In genomic region chr3:183968846-183969245, GRCh38 we compare ENCODE assay signal across 25 cellular contexts. TPM values are rescaled to one million over a fixed set of nuclear protein-coding genes. Genes with fewer than 3 reads are reported as not detected.
DNase-seq lines count a peak whose midpoint lies in the region; ATAC-seq, FAIRE-seq and TF ChIP-seq lines count a peak whose summit lies in the region.
"Had no signal": no experiment of that assay in that cellular context is flagged by ENCODE, and none has a peak within 500 bp of the region (broad histone marks: within the 10 kb centered on the region; RNA-seq: fewer than 3 reads in every experiment).

No MANE protein-coding gene starts in this region.

- H3K4me3 Mint-ChIP-seq in HFFc6 (no peak overlapping the region), Calu3 (ENCODE audit: low read depth, unreplicated experiment) (no peak overlapping the region)
- H3K4me3 Mint-ChIP-seq: CD4-positive, CD25-positive, alpha-beta regulatory T cell had no signal

- H2BK120ac ChIP-seq in trophoblast cell (ENCODE audit: insufficient read depth, low read length, poor library complexity), result peak overlapping the region; percentile 59

- H3K14ac ChIP-seq in trophoblast cell (ENCODE audit: low read length), result no peak overlapping the region

- H4K12ac ChIP-seq in trophoblast cell (ENCODE audit: low read depth, low read length), result no peak overlapping the region

- H3K36me3 Mint-ChIP-seq in HFFc6 (ENCODE audit: low read depth) (peaks cover 29% of the 10 kb centered on the region), Calu3 (ENCODE audit: insufficient read depth, unreplicated experiment) (no peaks in the 10 kb centered on the region)

- no peak overlapping the region for H3K23ac ChIP-seq in trophoblast cell (ENCODE audit: low read length)

- peak overlapping the region; percentile 63 for H4K91ac ChIP-seq in trophoblast cell (ENCODE audit: low read depth, low read length)

- peak overlapping the region; percentile 48 for H3K27ac Mint-ChIP-seq in HFFc6
- H3K27ac Mint-ChIP-seq in Calu3 (ENCODE audit: unreplicated experiment), result no peak overlapping the region

- H2BK5ac ChIP-seq in trophoblast cell (ENCODE audit: low read depth, low read length, poor library complexity), result peak overlapping the region; percentile 48

- BruUV-seq in Calu3 (replicated peaks; lab: Mats Ljungman, UMichigan), result no TSS peak

- CTCF ChIA-PET in Calu3 (lab: Charles Lee), result no interaction called here

- peaks cover 16 to 28% of the 10 kb centered on the region in 2 experiments for H3K4me1 ChIP-seq in trophoblast cell (ENCODE audit: control insufficient read depth in 1 of 2, insufficient read depth in 2 of 2, low read length in 2 of 2)
- H3K4me1 ChIP-seq: BE2C, SJCRH30 had no signal

- H3K9me3 Mint-ChIP-seq in HFFc6 (no peaks in the 10 kb centered on the region), Calu3 (ENCODE audit: low read depth, unreplicated experiment) (no peaks in the 10 kb centered on the region)

- H3K4me1 Mint-ChIP-seq in HFFc6 (ENCODE audit: low read depth) (peaks cover 21% of the 10 kb centered on the region), Calu3 (ENCODE audit: low read depth, unreplicated experiment) (no peaks in the 10 kb centered on the region)
- H3K4me1 Mint-ChIP-seq: CD4-positive, CD25-positive, alpha-beta regulatory T cell had no signal

- FAIRE-seq in bronchial epithelial cell (lab: Jason Lieb, UNC), result peak; percentile 36
- FAIRE-seq: GM12892, RCC 7860 had no signal

- H4K8ac ChIP-seq in trophoblast cell (ENCODE audit: low read depth, low read length), result no peak overlapping the region

- H3K79me2 ChIP-seq in trophoblast cell (ENCODE audit: control insufficient read depth, insufficient read depth, low read length, poor library complexity), result no peaks in the 10 kb centered on the region

- H3K27ac ChIP-seq in trophoblast cell (ENCODE audit: low read depth, low read length), result peak overlapping the region; percentile 23
- H3K27ac ChIP-seq: SJCRH30 had no signal

- H3K4me3 ChIP-seq in AG10803 (ENCODE audit: low read length) (no peak overlapping the region), bronchial epithelial cell (ENCODE audit: low read depth, low read length) (no peak overlapping the region), trophoblast cell (ENCODE audit: low read depth, low read length) (no peak overlapping the region)
- H3K4me3 ChIP-seq: SJCRH30 had no signal

- H3K18ac ChIP-seq in trophoblast cell (ENCODE audit: low read length), result no peak overlapping the region

- no peak overlapping the region for H2AFZ ChIP-seq in trophoblast cell (ENCODE audit: insufficient read depth, low read length, poor library complexity)

- no peak overlapping the region for H3K4ac ChIP-seq in trophoblast cell (ENCODE audit: low read depth, low read length)

- H3K9me3 ChIP-seq in trophoblast cell (ENCODE audit: insufficient read depth, low read depth, low read length), result no peaks in the 10 kb centered on the region
- H3K9me3 ChIP-seq: BE2C, SJCRH30 had no signal

- TF ChIP-seq CTCF in AG10803 (conservative IDR thresholded peaks at IDR 0.05; ENCODE audit: low read length) (no peak), HFFc6 (IDR thresholded peaks at IDR 0.05) (no peak), bronchial epithelial cell (IDR thresholded peaks at IDR 0.05; ENCODE audit: insufficient read depth, low read length, severe bottlenecking) (no peak), Calu3 (IDR thresholded peaks at IDR 0.05; ENCODE audit: unreplicated experiment) (no peak)

- H2BK12ac ChIP-seq in trophoblast cell (ENCODE audit: low read length), result peak overlapping the region; percentile 84

- DNase-seq in AG10803 (ENCODE audit: low read depth) (peak; percentile 12), HFFc6 (peak; percentile 17), bronchial epithelial cell (ENCODE audit: low read depth) (no peak), trophoblast cell (no peak), Calu3 (no peak), inferior parietal cortex (ENCODE audit: extremely low spot score) (no peak)
- no peak for DNase-seq in activated CD8-positive, alpha-beta memory T cell treated with anti-CD3 and anti-CD28 coated beads for 24 hours
- DNase-seq: BE2C; CD4-positive, CD25-positive, alpha-beta regulatory T cell; DMS 273 treated with DMSO at 0.1 percent for 48 hours; DMS79 treated with DMSO at 0.1 percent for 48 hours; GOT3; MM.1S; NCI-H1048; NCI-H1417 treated with DMSO at 0.1 percent for 48 hours; NCI-H187; NCI-H2107; NCI-H510A; NCI-H748 treated with DMSO at 0.1 percent for 48 hours; NK-92 treated with Interleukin-12 subunit alpha and Interleukin-12 subunit beta, amount 100 ng/mL, for 24 hours; SJCRH30 had no signal

- peak overlapping the region; percentile 70 for H2AK5ac ChIP-seq in trophoblast cell (ENCODE audit: low read length)

- no peaks in the 10 kb centered on the region for H3K27me3 ChIP-seq in bronchial epithelial cell (ENCODE audit: control insufficient read depth, insufficient read depth, low read length)
- H3K27me3 ChIP-seq in trophoblast cell (ENCODE audit: insufficient read depth, low read length), result no peaks in the 10 kb centered on the region
- H3K27me3 ChIP-seq: BE2C, SJCRH30 had no signal

- peaks cover 10% of the 10 kb centered on the region for H3K79me1 ChIP-seq in trophoblast cell (ENCODE audit: low read length)

- H3K9ac ChIP-seq in trophoblast cell (ENCODE audit: low read length), result no peak overlapping the region

- intact Hi-C loops in Calu3 (cut with micrococcal nuclease; ENCODE audit: unreplicated experiment), result no loop called here

- no CpG with 5 or more reads among the region's 2 CpGs for WGBS in trophoblast cell (ENCODE audit: extremely low coverage, insufficient coverage, insufficient read length)

- ATAC-seq in GM19351 (IDR thresholded peaks at IDR 0.05; ENCODE audit: unreplicated experiment), result no peak
- ATAC-seq: HCT116 had no signal

- H3K4me2 ChIP-seq in trophoblast cell (ENCODE audit: low read length), result no peak overlapping the region

- H3K36me3 ChIP-seq in bronchial epithelial cell (ENCODE audit: control insufficient read depth, insufficient read depth, low read length) (peaks cover 8% of the 10 kb centered on the region), trophoblast cell (ENCODE audit: control insufficient read depth in 1 of 2, insufficient read depth in 2 of 2, low read length in 2 of 2) (peaks cover 4 to 20% of the 10 kb centered on the region in 2 experiments)

- peaks cover 3% of the 10 kb centered on the region for H3K27me3 Mint-ChIP-seq in HFFc6 (ENCODE audit: insufficient read depth)
- H3K27me3 Mint-ChIP-seq in Calu3 (ENCODE audit: unreplicated experiment), result no peaks in the 10 kb centered on the region
- H3K27me3 Mint-ChIP-seq: CD4-positive, CD25-positive, alpha-beta regulatory T cell had no signal

RNA-seq across cellular contexts. Expression of gene ABCC5, which starts 48.8 kb away (rescaled TPM):
- 10 to 100 TPM; 16.6 to 19.6 (median 17.4) TPM for total RNA-seq in HFFc6 (2021; fragmentation: NEBNext Ultra II Directional; extraction: Animal tissue kit (Norgen Biotek cat#: 25700))
- 18.7 and 28.2 TPM in 2 replicates for total RNA-seq in bronchial epithelial cell
- 24.7 and 25.4 TPM in 2 replicates for polyA plus RNA-seq in trophoblast cell (2013)
- total RNA-seq in Calu3 (2022), result 33.8 and 39.1 TPM in 2 replicates

Comparison
In these comparisons a context has a peak if more than half of its experiments do, and no peak if none do; other contexts are left out.
1. DNase-seq: peak in AG10803 (single experiment) and HFFc6 (single experiment); none in bronchial epithelial cell (single experiment), trophoblast cell (0 of 2), Calu3 (single experiment), inferior parietal cortex (single experiment) and activated CD8-positive, alpha-beta memory T cell treated with anti-CD3 and anti-CD28 coated beads for 24 hours (single experiment).